8 cellular contexts compared by ENCODE assay signal in genomic region chr1:42176902-42177519, GRCh38. TPM values are rescaled to one million over a fixed set of nuclear protein-coding genes. Genes with fewer than 3 reads are reported as not detected.
DNase-seq lines count a peak whose midpoint lies in the region; ATAC-seq and TF ChIP-seq lines count a peak whose summit lies in the region.

No MANE protein-coding gene starts in this region.

- peak; percentile 95 for TF ChIP-seq CTCF in RWPE2 (IDR thresholded peaks at IDR 0.05; ENCODE audit: poor library complexity, severe bottlenecking)
- TF ChIP-seq CTCF in osteocyte (IDR thresholded peaks at IDR 0.05), result peak; percentile 79

- H3K9me3 ChIP-seq in HUES48 (ENCODE audit: control insufficient read depth, insufficient read depth, low read length), result no peaks in the 10 kb centered on the region
- H3K9me3 ChIP-seq in RWPE2 (ENCODE audit: severe bottlenecking), result no peaks in the 10 kb centered on the region

- H3K4me1 ChIP-seq in HUES48 (ENCODE audit: control insufficient read depth, insufficient read depth, low read length) (0 out of 2 replicates have a peak, but pooled peaks cover 5% of the 10 kb centered on the region), RWPE2 (ENCODE audit: insufficient read depth, poor library complexity, severe bottlenecking) (peaks cover 33% of the 10 kb centered on the region)

- peaks cover 4% of the 10 kb centered on the region for H3K4me1 Mint-ChIP-seq in osteocyte (ENCODE audit: unreplicated experiment)

- H3K4me3 ChIP-seq in HUES48 (ENCODE audit: low read depth, low read length) (no peak overlapping the region), RWPE2 (ENCODE audit: severe bottlenecking) (no peak overlapping the region)

- H3K9me3 Mint-ChIP-seq in osteocyte (ENCODE audit: unreplicated experiment), result no peaks in the 10 kb centered on the region

- no peaks in the 10 kb centered on the region for H3K27me3 Mint-ChIP-seq in osteocyte (ENCODE audit: unreplicated experiment)

- DNase-seq in NCI-H510A treated with DMSO at 0.1 percent for 48 hours (lab: John Stamatoyannopoulos, UW), result peak; percentile 66
- DNase-seq in NCI-H510A (lab: John Stamatoyannopoulos, UW), result no peak
- DNase-seq in RWPE2 (ENCODE audit: low spot score), result no peak
- DNase-seq in osteocyte (ENCODE audit: extremely low spot score, unreplicated experiment), result no peak
- no peak for DNase-seq in NK-92 treated with Interleukin-12 subunit alpha and Interleukin-12 subunit beta, amount 100 ng/mL, for 24 hours (lab: John Stamatoyannopoulos, UW)

- H3K9ac ChIP-seq in HUES48 (ENCODE audit: low read depth, low read length), result no peak overlapping the region

- H3K27ac ChIP-seq in HUES48 (ENCODE audit: low read depth, low read length), result peak overlapping the region; percentile 45
- H3K27ac ChIP-seq in RWPE2 (ENCODE audit: poor library complexity, severe bottlenecking), result peak overlapping the region; percentile 27

- H3K4me3 Mint-ChIP-seq in osteocyte (ENCODE audit: unreplicated experiment), result no peak overlapping the region

- no peak overlapping the region for H3K27ac Mint-ChIP-seq in osteocyte (ENCODE audit: unreplicated experiment)

- peaks cover 2% of the 10 kb centered on the region for H3K36me3 Mint-ChIP-seq in osteocyte (ENCODE audit: unreplicated experiment)

- H3K27me3 ChIP-seq in HUES48 (ENCODE audit: control insufficient read depth, insufficient read depth, low read length), result no peaks in the 10 kb centered on the region
- no peaks in the 10 kb centered on the region for H3K27me3 ChIP-seq in RWPE2 (ENCODE audit: insufficient read depth, poor library complexity, severe bottlenecking)

- H3K36me3 ChIP-seq in HUES48 (ENCODE audit: control insufficient read depth, insufficient read depth, low read length) (peaks cover 35% of the 10 kb centered on the region), RWPE2 (ENCODE audit: low read depth) (peaks cover 14% of the 10 kb centered on the region; the same call in 1 of the 2 replicates)

- ATAC-seq in RWPE2 (ENCODE audit: low read depth) (peak; percentile 55; the same call in 2 of the 3 replicates), esophagus mucosa (peak; percentile 33), HG03108 (IDR thresholded peaks at IDR 0.05; ENCODE audit: unreplicated experiment) (no peak)

RNA-seq across cellular contexts. Expression of gene GUCA2A, which starts 12.5 kb away (rescaled TPM):
- not detected for total RNA-seq in esophagus mucosa
- not detected in 2 replicates for total RNA-seq in osteocyte

RNA-seq across cellular contexts. Expression of gene GUCA2B, which starts 23.8 kb away (rescaled TPM):
- total RNA-seq in esophagus mucosa, result not detected
- total RNA-seq in osteocyte, result not detected in 2 replicates
